In genomic region chr17:29138184-29138955, GRCh38 we compare ENCODE assay signal across 8 cellular contexts.
DNase-seq lines count a peak whose midpoint lies in the region; ATAC-seq lines count a peak whose summit lies in the region.

No MANE protein-coding gene starts in this region.

- peak overlapping the region; percentile 54 to 79 (median 70); a peak in 19 of 20 replicates for H3K4me3 ChIP-seq in BLaER1 treated with 17β-estradiol and CSF1 and Interleukin-3, amounts not matched to agents 10 nM and 100 nM

- DNase-seq in activated T-helper 1 cell treated with Interleukin-2 at 50 U/mL for 16 hours (ENCODE audit: low read depth) (peak; percentile 36), left kidney (ENCODE audit: low read depth, low spot score) (peak; percentile 14), dedifferentiated amniotic fluid mesenchymal stem cell (ENCODE audit: extremely low spot score) (no peak), C1 segment of cervical spinal cord (lab: John Stamatoyannopoulos, UW) (no peak)

- peak overlapping the region; percentile 64 to 97 (median 88) for H3K9ac ChIP-seq in BLaER1 treated with 17β-estradiol and CSF1 and Interleukin-3, amounts not matched to agents 10 nM and 100 nM

- no peaks in the 10 kb centered on the region for H3K9me3 ChIP-seq in BLaER1 treated with 17β-estradiol and CSF1 and Interleukin-3, amounts not matched to agents 10 nM and 100 nM (replicated peaks in 1 of 11)

- H3K36me3 ChIP-seq in BLaER1 treated with 17β-estradiol and CSF1 and Interleukin-3, amounts not matched to agents 10 nM and 100 nM = peaks cover 3 to 42% (median 29%) of the 10 kb centered on the region in 11 experiments; a peak in 16 of 22 replicates

- peak overlapping the region; percentile 94 to 100 (median 99) for H3K4me2 ChIP-seq in BLaER1 treated with 17β-estradiol and CSF1 and Interleukin-3, amounts not matched to agents 10 nM and 100 nM

- peaks cover 0 to 61% (median 5%) of the 10 kb centered on the region in 11 experiments; a peak in 14 of 22 replicates for H4K20me1 ChIP-seq in BLaER1 treated with 17β-estradiol and CSF1 and Interleukin-3, amounts not matched to agents 10 nM and 100 nM

- no peaks in the 10 kb centered on the region for H3K27me3 ChIP-seq in BLaER1 treated with 17β-estradiol and CSF1 and Interleukin-3, amounts not matched to agents 10 nM and 100 nM

- peak overlapping the region; percentile 24 to 99 (median 92); a peak in 20 of 22 replicates for H3K27ac ChIP-seq in BLaER1 treated with 17β-estradiol and CSF1 and Interleukin-3, amounts not matched to agents 10 nM and 100 nM

- H3K4me1 ChIP-seq in BLaER1 treated with 17β-estradiol and CSF1 and Interleukin-3, amounts not matched to agents 10 nM and 100 nM = peaks cover 82 to 95% (median 89%) of the 10 kb centered on the region in 10 experiments

- ATAC-seq in HG03108 (IDR thresholded peaks at IDR 0.05; ENCODE audit: unreplicated experiment) (peak; percentile 31), GM18873 (IDR thresholded peaks at IDR 0.05; ENCODE audit: low FRiP score, unreplicated experiment) (no peak), HG03159 (IDR thresholded peaks at IDR 0.05; ENCODE audit: unreplicated experiment) (no peak)

Comparison
In these comparisons a context has a peak if more than half of its experiments do, and no peak if none do; other contexts are left out.
1. DNase-seq: peak in activated T-helper 1 cell treated with Interleukin-2 at 50 U/mL for 16 hours (single experiment) and left kidney (single experiment); none in dedifferentiated amniotic fluid mesenchymal stem cell (single experiment) and C1 segment of cervical spinal cord (0 of 14).